2 cellular contexts compared by ENCODE assay signal in genomic region chr7:151477867-151478266, GRCh38.
TF ChIP-seq lines count a peak whose summit lies in the region.

No MANE protein-coding gene starts in this region.

TF ChIP-seq in IMR-90, 13 proteins besides CTCF, POLR2A, EP300 and RAD21:
- TF ChIP-seq MAZ (IDR thresholded peaks at IDR 0.05; ENCODE audit: borderline replicate concordance, low read depth, low read length) (no peak), CEBPB (IDR thresholded peaks at IDR 0.05; ENCODE audit: low read depth, low read length) (peak; percentile 95)
TF ChIP-seq in IMR-90: peak in this region for 1.

TF ChIP-seq in K562, 482 proteins besides CTCF, POLR2A, EP300 and RAD21:
- TF ChIP-seq CEBPG (CRISPR knock-in tag; IDR thresholded peaks at IDR 0.05) (peak; percentile 40; the same call in 1 of the 2 replicates), CEBPG (tag; conservative IDR thresholded peaks at IDR 0.05 in 1 of 2, IDR thresholded peaks at IDR 0.05 in 1 of 2) (peak; percentile 81 to 98), ZNF431 (CRISPR knock-in tag; IDR thresholded peaks at IDR 0.05) (no peak), FOXA1 (IDR thresholded peaks at IDR 0.05; ENCODE audit: borderline replicate concordance) (no peak), SUPT5H (IDR thresholded peaks at IDR 0.05) (no peak), CEBPB (tag; IDR thresholded peaks at IDR 0.05) (peak; percentile 95), FOXM1 (IDR thresholded peaks at IDR 0.05; ENCODE audit: low read depth) (no peak), FOXM1 (CRISPR knock-in tag; IDR thresholded peaks at IDR 0.05; ENCODE audit: low read depth) (no peak), BRF2 (IDR thresholded peaks at IDR 0.05; ENCODE audit: borderline replicate concordance, insufficient read depth, insufficient read length) (no peak), EZH2 (IDR thresholded peaks at IDR 0.05; ENCODE audit: borderline replicate concordance, low read depth, low read length) (no peak), IRF9 (tag; IDR thresholded peaks at IDR 0.05) (peak; percentile 78), NFATC3 (IDR thresholded peaks at IDR 0.05) (no peak), THRAP3 (IDR thresholded peaks at IDR 0.05; ENCODE audit: borderline replicate concordance) (no peak), TRIM24 (IDR thresholded peaks at IDR 0.05) (no peak)
